18 cellular contexts compared by ENCODE assay signal in genomic region chr2:54466880-54467279, GRCh38. TPM values are rescaled to one million over a fixed set of nuclear protein-coding genes. Genes with fewer than 3 reads are reported as not detected.
DNase-seq lines count a peak whose midpoint lies in the region; ATAC-seq and TF ChIP-seq lines count a peak whose summit lies in the region.
"Had no signal": no experiment of that assay in that cellular context is flagged by ENCODE, and none has a peak within 500 bp of the region (broad histone marks: within the 10 kb centered on the region; RNA-seq: fewer than 3 reads in every experiment).

No MANE protein-coding gene starts in this region.

- 9 to 21% methylated on average over 4 of the region's 4 CpGs for WGBS in heart right ventricle, 2 donors
- WGBS in transverse colon (ENCODE audit: low coverage in 1 of 2), 2 donors, result 67 to 74% methylated on average over 4 of the region's 4 CpGs

- CTCF ChIA-PET in PC-9 (lab: Charles Lee), result no interaction called here
- CTCF ChIA-PET in Caco-2 (lab: Charles Lee), result interaction anchor here (0.6 kb wide), 1 partner anchor 36 kb away, joined by 7 read pairs; no protein-coding TSS in a partner anchor

- H3K4me3 Mint-ChIP-seq in osteocyte (ENCODE audit: unreplicated experiment), result no peak overlapping the region
- no peak overlapping the region for H3K4me3 Mint-ChIP-seq in Caco-2 (ENCODE audit: unreplicated experiment)
- H3K4me3 Mint-ChIP-seq: activated naive CD8-positive, alpha-beta T cell; endodermal cell; neural crest cell; stimulated activated naive B cell treated with anti-CD40 and anti-IgM and Interleukin-4, amounts not matched to agents 10 μg/mL and 1 μg/mL and 100 μg/mL, for 72 hours had no signal

- H2AFZ ChIP-seq in PC-9, result no peak overlapping the region

- POLR2A ChIA-PET in PC-9 (lab: Charles Lee; ENCODE audit: unreplicated experiment) (no interaction called here), Caco-2 (lab: Charles Lee) (interaction anchor here (0.7 kb wide), 1 partner anchor 146 kb away, joined by 4 read pairs; no protein-coding TSS in a partner anchor)

- no TSS peak for BruUV-seq in PC-9 (replicated peaks; lab: Mats Ljungman, UMichigan)
- no TSS peak for BruUV-seq in Caco-2 (replicated peaks; lab: Mats Ljungman, UMichigan)

- no peaks in the 10 kb centered on the region; the same call in 1 of the 2 replicates for H3K9me2 ChIP-seq in PC-9 (ENCODE audit: insufficient read depth)

- H3K27ac Mint-ChIP-seq in osteocyte (ENCODE audit: unreplicated experiment), result peak overlapping the region; percentile 51
- H3K27ac Mint-ChIP-seq in Caco-2 (ENCODE audit: unreplicated experiment), result no peak overlapping the region
- H3K27ac Mint-ChIP-seq: activated naive CD8-positive, alpha-beta T cell; endodermal cell; stimulated activated naive B cell treated with anti-CD40 and anti-IgM and Interleukin-4, amounts not matched to agents 10 μg/mL and 1 μg/mL and 100 μg/mL, for 72 hours had no signal

- H3K4me2 ChIP-seq in PC-9, result no peak overlapping the region

- no peaks in the 10 kb centered on the region for H3K27me3 Mint-ChIP-seq in osteocyte (ENCODE audit: unreplicated experiment)
- no peaks in the 10 kb centered on the region for H3K27me3 Mint-ChIP-seq in Caco-2 (ENCODE audit: insufficient read depth, unreplicated experiment)

- no peaks in the 10 kb centered on the region for H3K79me2 ChIP-seq in PC-9 (ENCODE audit: low read depth)

- peaks cover 68% of the 10 kb centered on the region for H3K4me1 Mint-ChIP-seq in osteocyte (ENCODE audit: unreplicated experiment)
- peaks cover 24% of the 10 kb centered on the region for H3K4me1 Mint-ChIP-seq in Caco-2 (ENCODE audit: low read depth, unreplicated experiment)

- peak in 6 of 8 donors; percentile 23 to 65 (median 48) for ATAC-seq in heart right ventricle
- ATAC-seq: stimulated activated naive B cell treated with anti-CD40 and anti-IgM and Interleukin-4, amounts not matched to agents 10 μg/mL and 1 μg/mL and 100 μg/mL, for 72 hours had no signal

- H3K27me3 ChIP-seq in heart right ventricle, result no peaks in the 10 kb centered on the region
- H3K27me3 ChIP-seq in transverse colon, result no peaks in the 10 kb centered on the region
- no peaks in the 10 kb centered on the region for H3K27me3 ChIP-seq in PC-9 (ENCODE audit: insufficient read depth, low read depth)
- H3K27me3 ChIP-seq in Caco-2 (replicated peaks; ENCODE audit: control insufficient read depth, insufficient read depth, low read length), result no peaks in the 10 kb centered on the region

- no peaks in the 10 kb centered on the region for H4K20me1 ChIP-seq in PC-9 (ENCODE audit: insufficient read depth)

- H3K36me3 ChIP-seq in heart right ventricle (peaks cover 0 to 11% (median 0%) of the 10 kb centered on the region in 9 donors), transverse colon (no peaks in the 10 kb centered on the region), PC-9 (ENCODE audit: low read depth) (no peaks in the 10 kb centered on the region), Caco-2 (ENCODE audit: control insufficient read depth, insufficient read depth, low read length) (no peaks in the 10 kb centered on the region)

- no peak for TF ChIP-seq POLR2A in transverse colon (IDR thresholded peaks at IDR 0.05)

- no peak for TF ChIP-seq CTCF in heart right ventricle (IDR thresholded peaks at IDR 0.05)
- no peak for TF ChIP-seq CTCF in osteocyte (IDR thresholded peaks at IDR 0.05)
- TF ChIP-seq CTCF in transverse colon (IDR thresholded peaks at IDR 0.05), result no peak
- TF ChIP-seq CTCF in PC-9 (conservative IDR thresholded peaks at IDR 0.05), result no peak
- no peak for TF ChIP-seq CTCF in Caco-2 (IDR thresholded peaks at IDR 0.05; ENCODE audit: insufficient read depth in 1 of 2, low read depth in 1 of 2, low read length in 1 of 2, severe bottlenecking in 1 of 2, unreplicated experiment in 1 of 2)

- intact Hi-C loops in heart right ventricle (cut with DNase I) (loop anchor here in 1 of 10 donors (10.0 kb wide), 1 partner anchor 168 kb away; no protein-coding TSS in a partner anchor), transverse colon (cut with DNase I; ENCODE audit: low total_unique reads) (no loop called here), PC-9 (cut with micrococcal nuclease; ENCODE audit: unreplicated experiment) (no loop called here), Caco-2 (cut with micrococcal nuclease; ENCODE audit: unreplicated experiment) (no loop called here)

- in situ Hi-C loops in transverse colon (cut with MboI; ENCODE audit: low pct_ligation_motif_present in 1 of 4, low pct_unique_long_range_greater_than_20kb in 1 of 4, low sequenced_read_pairs in 3 of 4), result no loop called here

- DNase-seq in heart right ventricle (no peak), osteocyte (ENCODE audit: extremely low spot score, unreplicated experiment) (no peak), transverse colon (no peak), PC-9 (no peak), Caco-2 (no peak), SW 1271 (lab: John Stamatoyannopoulos, UW) (no peak)
- DNase-seq in stimulated activated CD4-positive, alpha-beta T cell treated with anti-CD3 and anti-CD28 coated beads, Interleukin-2, amount 100 ng/mL, for 24 hours, result no peak
- DNase-seq: activated CD4-positive, alpha-beta T cell treated with anti-CD3 and anti-CD28 coated beads for 4 hours; activated T-cell treated with anti-CD3 and anti-CD28 coated beads, Interleukin-2, amount 50 U/mL, for 1 hour; DND-41; endodermal cell; NCI-H1930; RPMI8226; stimulated activated naive B cell treated with anti-CD40 and anti-IgM and Interleukin-4, amounts not matched to agents 10 μg/mL and 1 μg/mL and 100 μg/mL, for 72 hours had no signal

- H3K27ac ChIP-seq in cingulate gyrus (ENCODE audit: low read depth, low read length) (peak overlapping the region; percentile 13), heart right ventricle (peak overlapping the region; percentile 23 to 98 (median 67)), transverse colon (peak overlapping the region; percentile 53 to 66 (median 62)), PC-9 (no peak overlapping the region)
- H3K27ac ChIP-seq: C4-2B had no signal

- H3K4me3 ChIP-seq in heart right ventricle (peak overlapping the region in 1 of 10 donors; percentile 9), transverse colon (no peak overlapping the region), PC-9 (no peak overlapping the region), Caco-2 (ENCODE audit: low read depth, low read length) (no peak overlapping the region)

- no peaks in the 10 kb centered on the region for H3K9me3 ChIP-seq in heart right ventricle
- no peaks in the 10 kb centered on the region for H3K9me3 ChIP-seq in transverse colon
- H3K9me3 ChIP-seq in PC-9 (ENCODE audit: insufficient read depth, low read depth), result no peaks in the 10 kb centered on the region
- H3K9me3 ChIP-seq in Caco-2, result no peaks in the 10 kb centered on the region

- H3K9me3 Mint-ChIP-seq in osteocyte (ENCODE audit: unreplicated experiment), result peaks cover 4% of the 10 kb centered on the region
- no peaks in the 10 kb centered on the region for H3K9me3 Mint-ChIP-seq in Caco-2 (ENCODE audit: unreplicated experiment)
- H3K9me3 Mint-ChIP-seq: endodermal cell; neural crest cell; stimulated activated naive B cell treated with anti-CD40 and anti-IgM and Interleukin-4, amounts not matched to agents 10 μg/mL and 1 μg/mL and 100 μg/mL, for 72 hours had no signal

- H3K4me1 ChIP-seq in heart right ventricle, result peaks cover 14 to 99% (median 85%) of the 10 kb centered on the region in 9 donors
- peaks cover 3 to 43% (median 15%) of the 10 kb centered on the region in 4 donors for H3K4me1 ChIP-seq in transverse colon
- no peaks in the 10 kb centered on the region for H3K4me1 ChIP-seq in PC-9 (replicated peaks; ENCODE audit: insufficient read depth)
- peaks cover 26% of the 10 kb centered on the region for H3K4me1 ChIP-seq in Caco-2

- no peak for TF ChIP-seq EP300 in transverse colon (IDR thresholded peaks at IDR 0.05; ENCODE audit: low read depth)

- peaks cover 7% of the 10 kb centered on the region for H3K36me3 Mint-ChIP-seq in osteocyte (ENCODE audit: unreplicated experiment)
- H3K36me3 Mint-ChIP-seq in Caco-2 (ENCODE audit: insufficient read depth, unreplicated experiment), result peaks cover 5% of the 10 kb centered on the region
- H3K36me3 Mint-ChIP-seq: stimulated activated naive B cell treated with anti-CD40 and anti-IgM and Interleukin-4, amounts not matched to agents 10 μg/mL and 1 μg/mL and 100 μg/mL, for 72 hours had no signal

- no peaks in the 10 kb centered on the region for H3F3A ChIP-seq in PC-9 (ENCODE audit: insufficient read depth, low read depth)

RNA-seq across cellular contexts. Expression of gene SPTBN1, which starts 10.8 kb away (rescaled TPM):
- total RNA-seq in heart right ventricle (100 to 1,000 TPM; 366 to 643 (median 507) TPM), osteocyte (248 and 251 TPM in 2 replicates), transverse colon (100 to 1,000 TPM; 269 to 301 (median 285) TPM), PC-9 (2021) (234 and 262 TPM in 2 replicates), Caco-2 (2022) (361 and 383 TPM in 2 replicates)
- 100 to 1,000 TPM in 1 of 2 donors, 10 to 100 TPM in 1; 91.1 to 142 TPM for polyA plus RNA-seq in heart right ventricle
